Comparison of ENCODE assay signal across 1 cellular context in genomic region chr2:96305091-96305978, GRCh38.
TF ChIP-seq lines count a peak whose summit lies in the region.

SNRNP200 (minus strand) TSS chr2:96305546; CDS start chr2:96305437, 109 bp downstream.

TF ChIP-seq in HepG2, 621 proteins besides CTCF, POLR2A, EP300 and RAD21 (continued from another document and continues in another):
- TF ChIP-seq ZNF597 (CRISPR knock-in tag; IDR thresholded peaks at IDR 0.05): no peak
- TF ChIP-seq ZNF781 (CRISPR knock-in tag; IDR thresholded peaks at IDR 0.05; ENCODE audit: borderline replicate concordance, not compliant biosample characterization): peak; percentile 93
- peak; percentile 21; the same call in 1 of the 2 replicates for TF ChIP-seq ZNF138 (CRISPR knock-in tag; IDR thresholded peaks at IDR 0.05; ENCODE audit: low read depth)
- peak; percentile 99 for TF ChIP-seq ZZZ3 (CRISPR knock-in tag; IDR thresholded peaks at IDR 0.05; ENCODE audit: borderline replicate concordance)
- peak; percentile 56; the same call in 1 of the 2 replicates for TF ChIP-seq ZXDC (CRISPR knock-in tag; IDR thresholded peaks at IDR 0.05)
- no peak for TF ChIP-seq SRSF9 (IDR thresholded peaks at IDR 0.05; ENCODE audit: borderline replicate concordance, insufficient read depth, low read depth, low read length, poor library complexity, severe bottlenecking)
- TF ChIP-seq ZNF609 (CRISPR knock-in tag; IDR thresholded peaks at IDR 0.05; ENCODE audit: borderline replicate concordance): peak; percentile 76
- peak; percentile 94 for TF ChIP-seq CREM (IDR thresholded peaks at IDR 0.05)
- no peak for TF ChIP-seq CREM (CRISPR knock-in tag; IDR thresholded peaks at IDR 0.05)
- no peak; the same call in 1 of the 2 replicates for TF ChIP-seq ZBTB2 (CRISPR knock-in tag; IDR thresholded peaks at IDR 0.05; ENCODE audit: low read depth)
- TF ChIP-seq JDP2 (CRISPR knock-in tag; IDR thresholded peaks at IDR 0.05; ENCODE audit: borderline replicate concordance): no peak
- TF ChIP-seq THRA (CRISPR knock-in tag; IDR thresholded peaks at IDR 0.05; ENCODE audit: borderline replicate concordance): peak; percentile 74
- peak; percentile 60; the same call in 1 of the 2 replicates for TF ChIP-seq HES4 (CRISPR knock-in tag; IDR thresholded peaks at IDR 0.05; ENCODE audit: borderline replicate concordance)
- no peak; the same call in 1 of the 2 replicates for TF ChIP-seq ZBTB33 (CRISPR knock-in tag; IDR thresholded peaks at IDR 0.05)
- no peak for TF ChIP-seq ZNF431 (CRISPR knock-in tag; IDR thresholded peaks at IDR 0.05; ENCODE audit: borderline replicate concordance, low read depth)
- TF ChIP-seq IKZF5 (CRISPR knock-in tag; IDR thresholded peaks at IDR 0.05): peak; percentile 87
- TF ChIP-seq RARA (CRISPR knock-in tag; IDR thresholded peaks at IDR 0.05): peak; percentile 54; the same call in 1 of the 2 replicates
- 0 out of 2 replicates have a peak, but pooled peaks have one; percentile 64 for TF ChIP-seq ZNF773 (CRISPR knock-in tag; IDR thresholded peaks at IDR 0.05; ENCODE audit: borderline replicate concordance)
- peak; percentile 97; the same call in 1 of the 2 replicates for TF ChIP-seq ZNF782 (CRISPR knock-in tag; IDR thresholded peaks at IDR 0.05; ENCODE audit: borderline replicate concordance)
- TF ChIP-seq SKIL (CRISPR knock-in tag; IDR thresholded peaks at IDR 0.05; ENCODE audit: borderline replicate concordance): no peak
- no peak for TF ChIP-seq ZUFSP (CRISPR knock-in tag; IDR thresholded peaks at IDR 0.05; ENCODE audit: borderline replicate concordance)
- TF ChIP-seq FLYWCH1 (CRISPR knock-in tag; IDR thresholded peaks at IDR 0.05): no peak; the same call in 1 of the 2 replicates
- TF ChIP-seq ZSCAN20 (CRISPR knock-in tag; IDR thresholded peaks at IDR 0.05; ENCODE audit: borderline replicate concordance): no peak
- no peak; the same call in 1 of the 2 replicates for TF ChIP-seq ZNF790 (CRISPR knock-in tag; IDR thresholded peaks at IDR 0.05; ENCODE audit: borderline replicate concordance)
- peak; percentile 66 for TF ChIP-seq PHF5A (CRISPR knock-in tag; IDR thresholded peaks at IDR 0.05; ENCODE audit: low read depth, unreplicated experiment)
- peak; percentile 90 for TF ChIP-seq ZNF563 (CRISPR knock-in tag; IDR thresholded peaks at IDR 0.05)
- TF ChIP-seq ZNF552 (CRISPR knock-in tag; IDR thresholded peaks at IDR 0.05; ENCODE audit: borderline replicate concordance): peak; percentile 82
- peak; percentile 90 for TF ChIP-seq AGO2 (optimal IDR thresholded peaks at IDR 0.05; ENCODE audit: low read depth, low read length)
- TF ChIP-seq ZSCAN30 (CRISPR knock-in tag; IDR thresholded peaks at IDR 0.05): no peak; the same call in 1 of the 2 replicates
- TF ChIP-seq USF2 (IDR thresholded peaks at IDR 0.05; ENCODE audit: low read depth, low read length): no peak
- peak; percentile 44; the same call in 1 of the 2 replicates for TF ChIP-seq USF2 (CRISPR knock-in tag; IDR thresholded peaks at IDR 0.05; ENCODE audit: borderline replicate concordance)
- 0 out of 2 replicates have a peak, but pooled peaks have one; percentile 66 for TF ChIP-seq ZNF253 (CRISPR knock-in tag; IDR thresholded peaks at IDR 0.05; ENCODE audit: borderline replicate concordance)
- peak; percentile 75 for TF ChIP-seq AGO1 (IDR thresholded peaks at IDR 0.05; ENCODE audit: low read depth, low read length, poor library complexity, severe bottlenecking)
- peak; percentile 92 for TF ChIP-seq HNRNPLL (IDR thresholded peaks at IDR 0.05; ENCODE audit: low read depth, low read length, poor library complexity, severe bottlenecking)
